In the genomic region with DNA sequence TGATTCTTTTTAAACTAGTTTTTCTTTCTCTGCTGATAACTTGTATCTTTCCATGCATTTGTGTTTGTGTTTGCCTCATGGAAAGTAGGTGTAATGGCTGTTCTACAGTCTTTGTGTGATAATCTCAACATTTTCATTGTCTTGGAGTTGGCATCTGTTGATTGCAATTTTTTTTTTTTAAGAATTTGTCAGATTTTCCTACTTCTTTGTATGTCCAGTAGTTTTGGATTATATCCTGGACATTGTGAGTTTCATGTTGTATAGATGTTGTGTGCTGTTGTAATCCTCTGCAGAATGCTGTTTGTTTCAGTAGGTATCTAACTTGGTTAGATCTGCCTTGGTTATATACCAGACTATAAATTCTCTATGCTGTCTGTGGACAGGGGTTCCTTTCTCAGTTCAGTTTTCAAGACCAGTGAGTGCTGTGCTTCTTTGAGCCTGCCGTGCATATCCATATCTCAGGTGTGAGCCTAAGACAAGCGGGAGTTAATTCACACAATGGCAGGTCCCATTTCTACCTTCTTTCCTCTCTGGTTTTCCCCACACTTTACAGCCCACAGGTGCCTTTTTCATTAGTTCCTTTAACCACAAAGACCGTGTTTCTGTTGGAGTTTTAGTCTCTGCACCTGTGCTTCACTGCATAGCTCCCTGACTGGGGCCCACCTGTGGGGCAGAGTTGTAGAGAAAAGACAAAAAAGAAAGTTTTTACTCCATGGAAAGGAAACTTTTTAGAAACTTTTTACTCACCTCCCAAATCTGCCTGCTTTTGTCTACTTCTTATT, we compare ENCODE assay signal across 27 cellular contexts.
DNase-seq lines count a peak whose midpoint lies in the region; ATAC-seq and TF ChIP-seq lines count a peak whose summit lies in the region.
"Had no signal": no experiment of that assay in that cellular context is flagged by ENCODE, and none has a peak within 500 bp of the region (broad histone marks: within the 10 kb centered on the region; RNA-seq: fewer than 3 reads in every experiment).

No MANE protein-coding gene starts in this region.

- no peak overlapping the region; the same call in 1 of the 2 replicates for H3K9ac ChIP-seq in MM.1S (ENCODE audit: low read length)
- H3K9ac ChIP-seq in iPS-18a (ENCODE audit: low read length): peak overlapping the region; percentile 15

- no peak for DNase-seq in cardiac muscle cell (ENCODE audit: low read depth in 1 of 2, low spot score in 1 of 2)
- no peak for DNase-seq in left ventricle myocardium inferior
- peak; percentile 89 for DNase-seq in MM.1S
- no peak for DNase-seq in type B pancreatic cell (ENCODE audit: extremely low spot score, unreplicated experiment)
- no peak for DNase-seq in DMS79 treated with DMSO at 0.1 percent for 48 hours (lab: John Stamatoyannopoulos, UW)
- DNase-seq in NCI-H1436 treated with DMSO at 0.1 percent for 48 hours (lab: John Stamatoyannopoulos, UW): no peak
- no peak for DNase-seq in omental fat pad (ENCODE audit: low spot score)
- DNase-seq: 8988T; activated CD4-positive, alpha-beta T cell treated with anti-CD3 and anti-CD28 coated beads, Interleukin-2, amount 50 U/mL, for 48 hours; activated CD4-positive, CD25-positive, alpha-beta regulatory T cell treated with anti-CD3 and anti-CD28 coated beads, Interleukin-2, amount 50 U/mL, for 72 hours; activated gamma-delta T cell treated with Interleukin-2 at 50 U/mL for 16 hours; activated T-cell treated with anti-CD3 and anti-CD28 coated beads, Interleukin-2, amount 50 U/mL, for 48 hours; effector CD8-positive, alpha-beta T cell; islet precursor cell; NCI-H1092; NCI-H187; NCI-H524 treated with DMSO at 0.1 percent for 48 hours; PC-3; stimulated activated CD4-positive, alpha-beta T cell treated with anti-CD3 and anti-CD28 coated beads, Interleukin-4, amount 100 ng/mL, for 1 hour; upper lobe of left lung had no signal

- no peak for ATAC-seq in omental fat pad (ENCODE audit: low FRiP score)
- ATAC-seq: HCT116, PC-3, Right ventricle myocardium inferior, SK-N-SH treated with all-trans-retinoic acid at 6 μM for 48 hours had no signal

- H3K4me1 Mint-ChIP-seq in type B pancreatic cell (ENCODE audit: unreplicated experiment): peaks cover 14% of the 10 kb centered on the region

- H3K9me3 Mint-ChIP-seq in type B pancreatic cell: peaks cover 18% of the 10 kb centered on the region

- no peak overlapping the region for H3K4me3 ChIP-seq in cardiac muscle cell
- H3K4me3 ChIP-seq in left ventricle myocardium inferior: no peak overlapping the region
- 0 out of 2 replicates have a peak overlapping the region, but pooled peaks have one; percentile 6 for H3K4me3 ChIP-seq in MM.1S (ENCODE audit: low read length)
- peak overlapping the region; percentile 11 for H3K4me3 ChIP-seq in iPS-18a (ENCODE audit: low read length)
- H3K4me3 ChIP-seq: ascending aorta, upper lobe of left lung had no signal

- no peaks in the 10 kb centered on the region for H3K9me2 ChIP-seq in MM.1S (replicated peaks; ENCODE audit: insufficient read depth, low read length)

- H3K4me1 ChIP-seq in cardiac muscle cell (ENCODE audit: low read depth) (peaks cover 15% of the 10 kb centered on the region), left ventricle myocardium inferior (peaks cover 5% of the 10 kb centered on the region), MM.1S (ENCODE audit: low read length) (peaks cover 26% of the 10 kb centered on the region), iPS-18a (ENCODE audit: control insufficient read depth, low read depth, low read length) (peaks cover 20% of the 10 kb centered on the region)
- H3K4me1 ChIP-seq: ascending aorta, upper lobe of left lung had no signal

- H3K4me3 Mint-ChIP-seq in type B pancreatic cell: no peak overlapping the region
- H3K4me3 Mint-ChIP-seq: IgD-negative memory B cell; T-helper 1 cell treated with Interleukin-12 subunit alpha and Interleukin-12 subunit beta and Interleukin-4 antibody, amounts not matched to agents 30 μg/mL and 1 μg/mL, for 36 hours had no signal

- no peaks in the 10 kb centered on the region for H3K27me3 Mint-ChIP-seq in type B pancreatic cell

- H3K4me2 ChIP-seq in MM.1S (ENCODE audit: low read depth, low read length): peak overlapping the region; percentile 63

- peak overlapping the region; percentile 39 for H3K27ac ChIP-seq in cardiac muscle cell
- no peak overlapping the region for H3K27ac ChIP-seq in left ventricle myocardium inferior (replicated peaks)
- peak overlapping the region; percentile 65 for H3K27ac ChIP-seq in MM.1S (ENCODE audit: low read length)
- peak overlapping the region; percentile 19 for H3K27ac ChIP-seq in iPS-18a (ENCODE audit: low read length)
- H3K27ac ChIP-seq: ascending aorta, upper lobe of left lung had no signal

- no peaks in the 10 kb centered on the region for H3K9me3 ChIP-seq in cardiac muscle cell (ENCODE audit: low read depth)
- H3K9me3 ChIP-seq in left ventricle myocardium inferior (replicated peaks): peaks cover 30% of the 10 kb centered on the region
- no peaks in the 10 kb centered on the region for H3K9me3 ChIP-seq in MM.1S (replicated peaks; ENCODE audit: insufficient read depth, low read length)
- H3K9me3 ChIP-seq in iPS-18a (ENCODE audit: control insufficient read depth, low read depth, low read length): no peaks in the 10 kb centered on the region

- intact Hi-C loops in left ventricle myocardium inferior (cut with micrococcal nuclease): no loop called here

- no peak overlapping the region for H2AFZ ChIP-seq in MM.1S (ENCODE audit: low read length)

- peaks cover 28% of the 10 kb centered on the region for H3K36me3 Mint-ChIP-seq in type B pancreatic cell

- TF ChIP-seq CTCF in cardiac muscle cell (IDR thresholded peaks at IDR 0.05; ENCODE audit: low read depth, low read length) (no peak), left ventricle myocardium inferior (IDR thresholded peaks at IDR 0.05; ENCODE audit: borderline replicate concordance) (no peak), MM.1S (IDR thresholded peaks at IDR 0.05; ENCODE audit: low read length) (no peak), type B pancreatic cell (conservative IDR thresholded peaks at IDR 0.05) (no peak), omental fat pad (IDR thresholded peaks at IDR 0.05) (no peak)

- peaks cover 57% of the 10 kb centered on the region for H3K79me2 ChIP-seq in MM.1S (ENCODE audit: low read length)

- H4K20me1 ChIP-seq in MM.1S (ENCODE audit: insufficient read depth, low read length): no peaks in the 10 kb centered on the region

- H3K36me3 ChIP-seq in cardiac muscle cell (no peaks in the 10 kb centered on the region), left ventricle myocardium inferior (no peaks in the 10 kb centered on the region), MM.1S (replicated peaks; ENCODE audit: insufficient read depth, low read length) (no peaks in the 10 kb centered on the region), iPS-18a (ENCODE audit: control insufficient read depth, low read depth, low read length) (no peaks in the 10 kb centered on the region)
- H3K36me3 ChIP-seq: ascending aorta, upper lobe of left lung had no signal

- H3K27me3 ChIP-seq in cardiac muscle cell (no peaks in the 10 kb centered on the region), left ventricle myocardium inferior (ENCODE audit: low read depth) (no peaks in the 10 kb centered on the region), MM.1S (replicated peaks; ENCODE audit: insufficient read depth, low read length) (no peaks in the 10 kb centered on the region), iPS-18a (ENCODE audit: control insufficient read depth, insufficient read depth, low read length) (no peaks in the 10 kb centered on the region)
- H3K27me3 ChIP-seq: ascending aorta, upper lobe of left lung had no signal

- H3K27ac Mint-ChIP-seq in type B pancreatic cell: peak overlapping the region; percentile 10
- H3K27ac Mint-ChIP-seq: IgD-negative memory B cell; T-helper 1 cell treated with Interleukin-12 subunit alpha and Interleukin-12 subunit beta and Interleukin-4 antibody, amounts not matched to agents 30 μg/mL and 1 μg/mL, for 36 hours had no signal

- H3F3A ChIP-seq in MM.1S (ENCODE audit: insufficient read depth, low read length): peaks cover 19% of the 10 kb centered on the region

Comparison
In these comparisons a context has a peak if more than half of its experiments do, and no peak if none do; other contexts are left out.
1. H3K4me3 ChIP-seq: peak in MM.1S (single experiment) and iPS-18a (single experiment); none in cardiac muscle cell (single experiment) and left ventricle myocardium inferior (single experiment).